8 cellular contexts compared by ENCODE assay signal in genomic region chr4:141636077-141636770, GRCh38. TPM values are rescaled to one million over a fixed set of nuclear protein-coding genes. Genes with fewer than 3 reads are reported as not detected.
A peak's percentile ranks its signal among the peaks of the same experiment; 100 is the strongest.
DNase-seq lines count a peak whose midpoint lies in the region; ATAC-seq and TF ChIP-seq lines count a peak whose summit lies in the region.

Gene IL15, plus strand, starts transcription at chr4:141636583. Its CDS starts 82,882 bp downstream, at chr4:141719465.

- no peak within 1 kb of the TSS for H3K27ac ChIP-seq in HUES64 (ENCODE audit: low read depth, low read length)

- no peak for TF ChIP-seq POLR2A in lower leg skin (IDR thresholded peaks at IDR 0.05)

- 0 out of 2 replicates have a peak, but pooled peaks cover 4% of the 10 kb centered on the region for H3K4me1 ChIP-seq in HUES64 (ENCODE audit: insufficient read depth, low read length)

- TF ChIP-seq CTCF in lower leg skin (IDR thresholded peaks at IDR 0.05): no peak

- intact Hi-C loops in lower leg skin (cut with DNase I; ENCODE audit: low total_unique reads): no loop called here

- H3K36me3 ChIP-seq in HUES64 (ENCODE audit: insufficient read depth, low read length): no peaks in the 10 kb centered on the region

- H3K27me3 ChIP-seq in HUES64 (ENCODE audit: insufficient read depth, low read length): peaks cover 49% of the 10 kb centered on the region

- WGBS in HUES64: 3% methylated on average over 43 of the region's 43 CpGs
- 1% methylated on average over 42 of the region's 43 CpGs for WGBS in lower leg skin, 2 donors

- peak within 1 kb of the TSS; percentile 69 for H3K4me3 ChIP-seq in HUES64 (ENCODE audit: low read length)
- peak within 1 kb of the TSS; percentile 74 for H3K4me3 ChIP-seq in lower leg skin (ENCODE audit: low read depth, poor library complexity, severe bottlenecking)

- ATAC-seq in GM21528 (IDR thresholded peaks at IDR 0.05; ENCODE audit: low FRiP score, unreplicated experiment): peak; percentile 73

- DNase-seq in EL (peak; percentile 78), dedifferentiated amniotic fluid mesenchymal stem cell (ENCODE audit: extremely low spot score) (peak; percentile 47), lower leg skin (ENCODE audit: low spot score in 2 of 2) (peak; percentile 29 to 89), superior temporal gyrus (ENCODE audit: extremely low spot score) (no peak)
- peak; percentile 66 to 75 for DNase-seq in activated CD4-positive, alpha-beta T cell treated with anti-CD3 and anti-CD28 coated beads for 4 hours
- DNase-seq in stimulated activated CD4-positive, alpha-beta T cell treated with anti-CD3 and anti-CD28 coated beads, TNF-alpha, amount 100 ng/mL, for 1 hour (ENCODE audit: low read depth in 3 of 3, low spot score in 1 of 3): peak; percentile 26 to 60 (median 34)

- H3K9ac ChIP-seq in HUES64 (ENCODE audit: low read depth, low read length): no peak within 1 kb of the TSS; the same call in 1 of the 2 replicates

- no peaks in the 10 kb centered on the region for H3K9me3 ChIP-seq in HUES64 (ENCODE audit: insufficient read depth, low read depth, low read length)

RNA-seq across cellular contexts. Expression of gene IL15, which starts in this region (rescaled TPM):
- polyA plus RNA-seq in HUES64 (2013, experiment 1 of 2): 0.30 TPM
- 0.51 TPM for polyA plus RNA-seq in HUES64 (2013, experiment 2 of 2)
- total RNA-seq in lower leg skin: 1 to 10 TPM in 2 of 4 donors, under 1 TPM in 2; 0.42 to 1.6 (median 0.96) TPM
